ENCODE assay signal across 1 cellular context in genomic region chr15:89750560-89751542, GRCh38.
A peak's percentile ranks its signal among the peaks of the same experiment; 100 is the strongest.
TF ChIP-seq lines count a peak whose summit lies in the region.

Gene MESP1, minus strand, starts transcription at chr15:89751249. Its CDS starts 18 bp downstream, at chr15:89751231.

TF ChIP-seq in K562, 482 proteins besides CTCF, POLR2A, EP300 and RAD21 (continued from another document and continues in another):
- no peak for TF ChIP-seq CUX1 (CRISPR knock-in tag; IDR thresholded peaks at IDR 0.05)
- TF ChIP-seq ZNF398 (CRISPR knock-in tag; IDR thresholded peaks at IDR 0.05), result no peak
- no peak for TF ChIP-seq HMG20B (CRISPR knock-in tag; IDR thresholded peaks at IDR 0.05)
- TF ChIP-seq RBM17 (IDR thresholded peaks at IDR 0.05; ENCODE audit: borderline replicate concordance, low read depth, low read length), result no peak
- TF ChIP-seq SMAD2 (IDR thresholded peaks at IDR 0.05; ENCODE audit: low read depth, low read length), result no peak
- TF ChIP-seq SNRNP70 (optimal IDR thresholded peaks at IDR 0.05; ENCODE audit: low read depth, low read length), result no peak
- no peak for TF ChIP-seq ZNF436 (CRISPR knock-in tag; IDR thresholded peaks at IDR 0.05)
- no peak for TF ChIP-seq THRB (CRISPR knock-in tag; conservative IDR thresholded peaks at IDR 0.05)
- TF ChIP-seq RREB1 (CRISPR knock-in tag; IDR thresholded peaks at IDR 0.05), result no peak
- TF ChIP-seq FOXJ3 (CRISPR knock-in tag; IDR thresholded peaks at IDR 0.05), result no peak
- no peak for TF ChIP-seq MAFK (IDR thresholded peaks at IDR 0.05; ENCODE audit: low read length)
- no peak for TF ChIP-seq ZNF121 (CRISPR knock-in tag; conservative IDR thresholded peaks at IDR 0.05)
- no peak for TF ChIP-seq PHTF2 (CRISPR knock-in tag; IDR thresholded peaks at IDR 0.05)
- no peak for TF ChIP-seq ID3 (CRISPR knock-in tag; IDR thresholded peaks at IDR 0.05)
- no peak for TF ChIP-seq ID3 (tag; IDR thresholded peaks at IDR 0.05)
- no peak for TF ChIP-seq ZNF707 (CRISPR knock-in tag; conservative IDR thresholded peaks at IDR 0.05)
- no peak for TF ChIP-seq IFI16 (CRISPR knock-in tag; IDR thresholded peaks at IDR 0.05)
- TF ChIP-seq CHAMP1 (IDR thresholded peaks at IDR 0.05), result no peak
- TF ChIP-seq DPF2 (IDR thresholded peaks at IDR 0.05), result no peak
- TF ChIP-seq ZNF212 (CRISPR knock-in tag; IDR thresholded peaks at IDR 0.05), result no peak
- TF ChIP-seq TEAD1 (CRISPR knock-in tag; IDR thresholded peaks at IDR 0.05), result peak in 1 of 2 experiments; percentile 55; a peak in 1 of 4 replicates
- no peak for TF ChIP-seq ZBTB12 (CRISPR knock-in tag; IDR thresholded peaks at IDR 0.05)
- TF ChIP-seq UBTF (IDR thresholded peaks at IDR 0.05; ENCODE audit: borderline replicate concordance in 1 of 2, low read depth in 2 of 2, low read length in 2 of 2), result peak; percentile 78 to 94; a peak in 3 of 4 replicates
- TF ChIP-seq POLR2B (IDR thresholded peaks at IDR 0.05; ENCODE audit: low read depth, partially characterized antibody), result peak; percentile 53
- TF ChIP-seq NR2F6 (CRISPR knock-in tag; IDR thresholded peaks at IDR 0.05), result no peak
- TF ChIP-seq NKRF (IDR thresholded peaks at IDR 0.05; ENCODE audit: borderline replicate concordance), result no peak
- TF ChIP-seq NEUROD1 (IDR thresholded peaks at IDR 0.05; ENCODE audit: borderline replicate concordance, low read depth, low read length, partially characterized antibody), result no peak
- no peak for TF ChIP-seq PHF20 (IDR thresholded peaks at IDR 0.05; ENCODE audit: partially characterized antibody)
- TF ChIP-seq NCOR1 (IDR thresholded peaks at IDR 0.05), result no peak
- no peak for TF ChIP-seq YBX1 (IDR thresholded peaks at IDR 0.05)
- no peak for TF ChIP-seq ARID2 (IDR thresholded peaks at IDR 0.05)
- no peak for TF ChIP-seq FOSL1 (tag; conservative IDR thresholded peaks at IDR 0.05)
- no peak for TF ChIP-seq ZNF57 (CRISPR knock-in tag; IDR thresholded peaks at IDR 0.05)
